In the genomic region with DNA sequence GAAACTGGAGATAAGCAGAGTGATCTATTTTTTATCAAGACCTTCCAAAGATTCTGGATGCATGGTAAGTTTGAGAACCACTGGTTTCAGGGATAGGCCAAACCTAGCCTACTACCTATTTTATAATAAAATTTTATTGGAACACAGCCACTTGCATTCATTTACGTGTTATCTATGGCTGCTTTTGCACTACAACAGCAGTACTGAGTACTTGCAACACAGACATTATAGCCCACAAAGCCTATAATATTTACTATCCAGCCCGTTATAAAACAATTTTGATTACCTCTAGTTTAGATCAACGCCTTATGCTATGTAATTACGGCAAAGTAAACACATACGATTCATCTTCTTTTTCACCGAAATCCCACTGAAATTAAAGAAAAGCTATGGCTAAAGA, we compare ENCODE assay signal across 20 cellular contexts. TPM values are rescaled to one million over a fixed set of nuclear protein-coding genes. Genes with fewer than 3 reads are reported as not detected.
DNase-seq lines count a peak whose midpoint lies in the region; ATAC-seq, FAIRE-seq and TF ChIP-seq lines count a peak whose summit lies in the region.
"Had no signal": no experiment of that assay in that cellular context is flagged by ENCODE, and none has a peak within 500 bp of the region (broad histone marks: within the 10 kb centered on the region; RNA-seq: fewer than 3 reads in every experiment).

No MANE protein-coding gene starts in this region.

- no peak for TF ChIP-seq CTCF in A549 (IDR thresholded peaks at IDR 0.05)
- TF ChIP-seq CTCF in KMS-11 (conservative IDR thresholded peaks at IDR 0.05; ENCODE audit: low read depth, low read length), result no peak
- TF ChIP-seq CTCF in colonic mucosa (IDR thresholded peaks at IDR 0.05), result no peak
- no peak for TF ChIP-seq CTCF in osteoblast (IDR thresholded peaks at IDR 0.05; ENCODE audit: extremely low read depth, low read depth, low read length)
- no peak for TF ChIP-seq CTCF in pancreas (IDR thresholded peaks at IDR 0.05)

- no peak overlapping the region for H3K4me3 ChIP-seq in A549
- H3K4me3 ChIP-seq in KMS-11 (IDR thresholded peaks at IDR 0.05; ENCODE audit: insufficient read depth, low read depth, low read length), result no peak overlapping the region
- no peak overlapping the region for H3K4me3 ChIP-seq in colonic mucosa
- H3K4me3 ChIP-seq in osteoblast (ENCODE audit: insufficient read depth, low read length), result no peak overlapping the region
- H3K4me3 ChIP-seq in pancreas, result no peak overlapping the region
- H3K4me3 ChIP-seq: GM23248 had no signal

- H2AFZ ChIP-seq in KMS-11 (ENCODE audit: low read depth) (no peak overlapping the region), osteoblast (ENCODE audit: low read length) (peak overlapping the region; percentile 37)
- H2AFZ ChIP-seq: GM23248 had no signal

- H3K27me3 ChIP-seq in KMS-11 (ENCODE audit: insufficient read depth, low read depth) (no peaks in the 10 kb centered on the region), colonic mucosa (no peaks in the 10 kb centered on the region), osteoblast (ENCODE audit: insufficient read depth, low read length) (no peaks in the 10 kb centered on the region), pancreas (no peaks in the 10 kb centered on the region)
- H3K27me3 ChIP-seq: BE2C had no signal

- POLR2A ChIA-PET in A549 (lab: Yijun Ruan, JAX), result no interaction called here

- H3K27ac ChIP-seq in A549 (peak overlapping the region; percentile 50 to 66; a peak in 3 of 6 replicates), KMS-11 (no peak overlapping the region), colonic mucosa (peak overlapping the region; percentile 25), osteoblast (ENCODE audit: low read depth, low read length) (peak overlapping the region; percentile 19), pancreas (peak overlapping the region in 2 of 4 donors; percentile 4 to 59)
- H3K27ac ChIP-seq: GM23248 had no signal

- WGBS in A549 (ENCODE audit: missing lambda C conversion rate), result 79% methylated on average over 6 of the region's 6 CpGs
- 57 to 90% methylated on average over 6 of the region's 6 CpGs for WGBS in pancreas, 2 donors

- DNase-seq in A549 (ENCODE audit: low read depth in 1 of 2, low spot score in 1 of 2), result no peak
- no peak for DNase-seq in colonic mucosa
- no peak for DNase-seq in osteoblast (ENCODE audit: insufficient read length, low spot score, missing footprints)
- no peak for DNase-seq in pancreas
- no peak for DNase-seq in NCI-H146 (lab: John Stamatoyannopoulos, UW)
- DNase-seq in activated gamma-delta T cell (lab: John Stamatoyannopoulos, UW), result no peak
- DNase-seq: BE2C, DMS79, H9, HFFc6, KBM-7, NCI-H1092 treated with DMSO at 0.1 percent for 48 hours, NCI-H1436 treated with DMSO at 0.1 percent for 48 hours, NCI-H2029, NCI-H345, NCI-H526, PC-3, Right ventricle myocardium superior had no signal

- intact Hi-C loops in colonic mucosa (cut with DNase I), result no loop called here
- intact Hi-C loops in pancreas (cut with DNase I), result no loop called here

- CTCF ChIA-PET in A549 (lab: Yijun Ruan, JAX), result interaction anchor here (1.3 to 1.9 kb wide), 3 partner anchors 19 to 39 kb away, joined by 3 to 5 read pairs (median 5); a partner anchor contains a TSS

- no peak for TF ChIP-seq EP300 in A549 (IDR thresholded peaks at IDR 0.05)

- TF ChIP-seq POLR2A in A549 (IDR thresholded peaks at IDR 0.05; ENCODE audit: low read length), result no peak

- H3K9ac ChIP-seq in KMS-11, result no peak overlapping the region
- no peak overlapping the region for H3K9ac ChIP-seq in colonic mucosa (ENCODE audit: low read depth in 2 of 2, low read length in 2 of 2)
- H3K9ac ChIP-seq: GM23248 had no signal

- no peaks in the 10 kb centered on the region for H4K20me1 ChIP-seq in KMS-11 (ENCODE audit: insufficient read depth)
- no peaks in the 10 kb centered on the region for H4K20me1 ChIP-seq in osteoblast (ENCODE audit: insufficient read depth, low read length)

- H3K4me2 ChIP-seq in A549 (peak overlapping the region; percentile 72), KMS-11 (peak overlapping the region; percentile 64), osteoblast (ENCODE audit: insufficient read depth, low read length) (peak overlapping the region; percentile 48)

- H3K79me2 ChIP-seq in KMS-11 (ENCODE audit: insufficient read depth, low read depth) (no peaks in the 10 kb centered on the region), osteoblast (ENCODE audit: insufficient read depth, low read length) (no peaks in the 10 kb centered on the region)

- H3K36me3 ChIP-seq in KMS-11 (ENCODE audit: insufficient read depth) (no peaks in the 10 kb centered on the region), colonic mucosa (no peaks in the 10 kb centered on the region), osteoblast (ENCODE audit: insufficient read depth, low read length) (no peaks in the 10 kb centered on the region), pancreas (no peaks in the 10 kb centered on the region)
- H3K36me3 ChIP-seq: BE2C had no signal

- H3K9me3 ChIP-seq in A549, result peaks cover 18% of the 10 kb centered on the region; the same call in 2 of the 3 replicates
- H3K9me3 ChIP-seq in colonic mucosa, result no peaks in the 10 kb centered on the region
- H3K9me3 ChIP-seq in osteoblast (ENCODE audit: low read depth, low read length), result peaks cover 2% of the 10 kb centered on the region
- no peaks in the 10 kb centered on the region for H3K9me3 ChIP-seq in pancreas
- H3K9me3 ChIP-seq: BE2C had no signal

- no peak for TF ChIP-seq RAD21 in A549 (conservative IDR thresholded peaks at IDR 0.05 in 1 of 2, IDR thresholded peaks at IDR 0.05 in 1 of 2)

- peaks cover 21% of the 10 kb centered on the region for H3K4me1 ChIP-seq in A549
- H3K4me1 ChIP-seq in KMS-11 (ENCODE audit: low read depth, poor library complexity, severe bottlenecking), result peaks cover 34% of the 10 kb centered on the region
- no peaks in the 10 kb centered on the region for H3K4me1 ChIP-seq in colonic mucosa
- H3K4me1 ChIP-seq in osteoblast (ENCODE audit: insufficient read depth, low read length), result peaks cover 10% of the 10 kb centered on the region
- peaks cover 0 to 7% (median 0%) of the 10 kb centered on the region in 3 donors for H3K4me1 ChIP-seq in pancreas
- H3K4me1 ChIP-seq: BE2C had no signal

- ATAC-seq in A549 (no peak), pancreas (no peak)

- FAIRE-seq in A549 (lab: Jason Lieb, UNC) (no peak), pancreas (lab: Jason Lieb, UNC) (no peak)

TF ChIP-seq in A549, 52 proteins besides CTCF, POLR2A, EP300 and RAD21 (continues in another document):
- no peak for TF ChIP-seq JUN (IDR thresholded peaks at IDR 0.05)
- TF ChIP-seq PHF8 (IDR thresholded peaks at IDR 0.05; ENCODE audit: borderline replicate concordance, low read depth), result no peak
- TF ChIP-seq HOXA7 (CRISPR knock-in tag; IDR thresholded peaks at IDR 0.05), result no peak
- no peak for TF ChIP-seq MAFK (IDR thresholded peaks at IDR 0.05; ENCODE audit: partially characterized antibody)
- TF ChIP-seq EHF (CRISPR knock-in tag; IDR thresholded peaks at IDR 0.05), result no peak
- TF ChIP-seq CBX2 (IDR thresholded peaks at IDR 0.05; ENCODE audit: borderline replicate concordance, low read depth), result no peak
- no peak for TF ChIP-seq ZSCAN20 (CRISPR knock-in tag; IDR thresholded peaks at IDR 0.05)
- TF ChIP-seq FOSL2 (IDR thresholded peaks at IDR 0.05), result no peak
- TF ChIP-seq FOSL2 (CRISPR knock-in tag; IDR thresholded peaks at IDR 0.05), result no peak
- no peak for TF ChIP-seq HOXB5 (CRISPR knock-in tag; IDR thresholded peaks at IDR 0.05)
- no peak for TF ChIP-seq ZNF302 (CRISPR knock-in tag; IDR thresholded peaks at IDR 0.05)
- TF ChIP-seq, protein P1, sequence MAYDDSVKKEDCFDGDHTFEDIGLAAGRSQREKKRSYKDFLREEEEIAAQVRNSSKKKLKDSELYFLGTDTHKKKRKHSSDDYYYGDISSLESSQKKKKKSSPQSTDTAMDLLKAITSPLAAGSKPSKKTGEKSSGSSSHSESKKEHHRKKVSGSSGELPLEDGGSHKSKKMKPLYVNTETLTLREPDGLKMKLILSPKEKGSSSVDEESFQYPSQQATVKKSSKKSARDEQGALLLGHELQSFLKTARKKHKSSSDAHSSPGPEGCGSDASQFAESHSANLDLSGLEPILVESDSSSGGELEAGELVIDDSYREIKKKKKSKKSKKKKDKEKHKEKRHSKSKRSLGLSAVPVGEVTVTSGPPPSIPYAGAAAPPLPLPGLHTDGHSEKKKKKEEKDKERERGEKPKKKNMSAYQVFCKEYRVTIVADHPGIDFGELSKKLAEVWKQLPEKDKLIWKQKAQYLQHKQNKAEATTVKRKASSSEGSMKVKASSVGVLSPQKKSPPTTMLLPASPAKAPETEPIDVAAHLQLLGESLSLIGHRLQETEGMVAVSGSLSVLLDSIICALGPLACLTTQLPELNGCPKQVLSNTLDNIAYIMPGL (CRISPR knock-in tag; IDR thresholded peaks at IDR 0.05; ENCODE audit: borderline replicate concordance), result no peak
- TF ChIP-seq, protein P2, sequence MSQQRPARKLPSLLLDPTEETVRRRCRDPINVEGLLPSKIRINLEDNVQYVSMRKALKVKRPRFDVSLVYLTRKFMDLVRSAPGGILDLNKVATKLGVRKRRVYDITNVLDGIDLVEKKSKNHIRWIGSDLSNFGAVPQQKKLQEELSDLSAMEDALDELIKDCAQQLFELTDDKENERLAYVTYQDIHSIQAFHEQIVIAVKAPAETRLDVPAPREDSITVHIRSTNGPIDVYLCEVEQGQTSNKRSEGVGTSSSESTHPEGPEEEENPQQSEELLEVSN (IDR thresholded peaks at IDR 0.05; ENCODE audit: borderline replicate concordance, low read depth), result no peak

RNA-seq across cellular contexts. Expression of a gene that starts 18.4 kb away (rescaled TPM):
- polyA plus RNA-seq in A549 (2011; rRNA removed) (76.2 and 81.3 TPM in 2 replicates), A549 (2017; fragmentation: RNase III; extraction: RNeasy Plus Mini Kit Qiagen cat#74134 plus additional on column Dnase treatment) (15.7 to 21.0 TPM (median 20.3 TPM) in 3 replicates), pancreas (1 to 10 TPM; 1.1 to 2.3 TPM)
- polyA plus RNA-seq in A549 (2012; cell fraction: cytosol; rRNA removed), result 7.8 and 10.3 TPM in 2 replicates
- 3.8 and 5.7 TPM in 2 replicates for polyA plus RNA-seq in A549 (2012; cell fraction: nucleus; rRNA removed)
- polyA minus RNA-seq in A549 (2011; rRNA and poly(A)+ RNA removed), result 8.3 and 9.6 TPM in 2 replicates
- total RNA-seq in colonic mucosa (10 to 100 TPM; 19.2 to 22.0 TPM), osteoblast (39.1 and 45.4 TPM in 2 replicates), pancreas (1 to 10 TPM; 1.4 to 8.3 (median 4.0) TPM)

RNA-seq across cellular contexts. Expression of a gene that starts 38.9 kb away (rescaled TPM):
- polyA plus RNA-seq in A549 (2011; rRNA removed) (49.2 and 51.9 TPM in 2 replicates), A549 (2017; fragmentation: RNase III; extraction: RNeasy Plus Mini Kit Qiagen cat#74134 plus additional on column Dnase treatment) (5.1 to 6.4 TPM (median 6.0 TPM) in 3 replicates), pancreas (1 to 10 TPM; 2.3 to 6.6 TPM)
- polyA plus RNA-seq in A549 (2012; cell fraction: cytosol; rRNA removed), result 2.6 and 3.0 TPM in 2 replicates
- 3.4 and 4.9 TPM in 2 replicates for polyA plus RNA-seq in A549 (2012; cell fraction: nucleus; rRNA removed)
- polyA minus RNA-seq in A549 (2011; rRNA and poly(A)+ RNA removed), result 23.6 and 23.8 TPM in 2 replicates
- total RNA-seq in colonic mucosa (10 to 100 TPM; 19.7 to 27.3 TPM), osteoblast (9.8 and 18.6 TPM in 2 replicates), pancreas (10 to 100 TPM in 2 of 6 donors, 1 to 10 TPM in 4; 5.1 to 10.7 (median 8.0) TPM)
